Comparison of ENCODE assay signal across 8 cellular contexts in genomic region chr4:102501635-102502382, GRCh38. TPM values are rescaled to one million over a fixed set of nuclear protein-coding genes. Genes with fewer than 3 reads are reported as not detected.
A peak's percentile ranks its signal among the peaks of the same experiment; 100 is the strongest.
DNase-seq lines count a peak whose midpoint lies in the region; ATAC-seq and TF ChIP-seq lines count a peak whose summit lies in the region.

No MANE protein-coding gene starts in this region.

- peaks cover 25 to 34% (median 33%) of the 10 kb centered on the region in 3 donors for H3K4me1 Mint-ChIP-seq in IgD-negative memory B cell

- H3K4me3 Mint-ChIP-seq in IgD-negative memory B cell = peak overlapping the region; percentile 93 to 99 (median 98)

- H3K27me3 ChIP-seq in SJSA1 (replicated peaks) = no peaks in the 10 kb centered on the region
- H3K27me3 ChIP-seq in tibial artery = no peaks in the 10 kb centered on the region

- H3K27ac Mint-ChIP-seq in IgD-negative memory B cell = peak overlapping the region; percentile 97 to 100 (median 99)

- H3K36me3 ChIP-seq in SJSA1 (peaks cover 16% of the 10 kb centered on the region), tibial artery (no peaks in the 10 kb centered on the region)

- DNase-seq in Daoy (ENCODE audit: low read depth) (peak; percentile 67), SJSA1 (ENCODE audit: low read depth in 1 of 2, low spot score in 2 of 2) (peak; percentile 81 to 83), globus pallidus (ENCODE audit: low spot score) (peak; percentile 77), occipital lobe (lab: John Stamatoyannopoulos, UW) (peak; percentile 73), tibial artery (peak; percentile 69 to 87)
- DNase-seq in activated naive CD4-positive, alpha-beta T cell treated with anti-CD3 and anti-CD28 coated beads, Interleukin-2, amount 50 U/mL, for 16 hours = peak; percentile 64

- no peaks in the 10 kb centered on the region for H3K36me3 Mint-ChIP-seq in IgD-negative memory B cell

- H3K9me3 ChIP-seq in SJSA1 (replicated peaks) (no peaks in the 10 kb centered on the region), tibial artery (no peaks in the 10 kb centered on the region)

- H3K4me1 ChIP-seq in SJSA1 (replicated peaks) (peaks cover 29% of the 10 kb centered on the region), tibial artery (peaks cover 0 to 45% (median 15%) of the 10 kb centered on the region in 4 donors)

- peak; percentile 34 for ATAC-seq in GM21619 (IDR thresholded peaks at IDR 0.05; ENCODE audit: unreplicated experiment)

- H3K27me3 Mint-ChIP-seq in IgD-negative memory B cell = no peaks in the 10 kb centered on the region

- TF ChIP-seq CTCF in tibial artery (IDR thresholded peaks at IDR 0.05) = no peak

- H3K4me3 ChIP-seq in SJSA1 = peak overlapping the region; percentile 96
- H3K4me3 ChIP-seq in tibial artery = peak overlapping the region; percentile 89 to 93

- H3K9me3 Mint-ChIP-seq in IgD-negative memory B cell = peaks cover 0 to 3% (median 0%) of the 10 kb centered on the region in 3 donors

- intact Hi-C loops in tibial artery (cut with DNase I; ENCODE audit: low total_unique reads) = no loop called here

- peak overlapping the region; percentile 96 for H3K27ac ChIP-seq in SJSA1
- H3K27ac ChIP-seq in tibial artery = peak overlapping the region; percentile 95 to 99

RNA-seq across cellular contexts. Expression of gene NFKB1, which starts 0.7 kb away (rescaled TPM):
- total RNA-seq in Daoy (2014; rRNA removed; shearing (Covaris generic)) = 18.8 and 21.5 TPM in 2 replicates
- polyA plus RNA-seq in IgD-negative memory B cell = 10.4 TPM
- total RNA-seq in SJSA1 (2014; rRNA removed; shearing (Covaris generic)) = 35.0 and 47.9 TPM in 2 replicates
- total RNA-seq in occipital lobe = 7.0 TPM

Comparison
In these comparisons a context has a peak if more than half of its experiments do, and no peak if none do; other contexts are left out.
1. Peak in every context shown above with its lines: DNase-seq, ATAC-seq, H3K4me3 ChIP-seq and H3K27ac ChIP-seq.